In the genomic region with DNA sequence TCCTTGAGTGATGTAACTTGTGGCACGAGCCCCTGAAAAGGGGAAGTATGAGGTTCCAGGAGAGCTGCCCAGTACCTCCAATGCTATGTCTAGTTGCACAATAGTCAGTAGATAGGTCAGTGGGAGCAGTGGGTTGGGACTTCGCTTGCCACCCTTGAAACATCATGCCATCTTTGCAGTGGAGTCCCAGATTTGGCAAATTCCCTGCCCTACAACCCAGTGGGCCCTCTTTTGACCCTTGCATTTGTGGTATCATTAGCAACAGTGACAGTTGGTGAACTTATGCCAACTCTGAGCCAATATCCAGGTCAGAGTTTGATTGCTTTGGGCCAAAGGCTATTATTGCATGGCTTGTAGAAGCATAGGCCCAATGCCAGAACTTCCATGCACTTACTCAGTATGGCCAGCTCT, we compare ENCODE assay signal across 20 cellular contexts. TPM values are rescaled to one million over a fixed set of nuclear protein-coding genes. Genes with fewer than 3 reads are reported as not detected.
DNase-seq lines count a peak whose midpoint lies in the region; ATAC-seq, FAIRE-seq and TF ChIP-seq lines count a peak whose summit lies in the region.
"Had no signal": no experiment of that assay in that cellular context is flagged by ENCODE, and none has a peak within 500 bp of the region (broad histone marks: within the 10 kb centered on the region; RNA-seq: fewer than 3 reads in every experiment).

No MANE protein-coding gene starts in this region.

- H3K4me1 ChIP-seq in liver (ENCODE audit: control insufficient read depth in 4 of 4, insufficient read depth in 4 of 4, low read length in 3 of 4) (peaks cover 0 to 11% (median 8%) of the 10 kb centered on the region in 4 donors), HepG2 (ENCODE audit: insufficient read depth, low read length) (no peaks in the 10 kb centered on the region), mucosa of descending colon (ENCODE audit: low read depth) (no peaks in the 10 kb centered on the region)
- H3K4me1 ChIP-seq: A549 had no signal

- intact Hi-C loops in HepG2 (cut with micrococcal nuclease; ENCODE audit: unreplicated experiment): no loop called here
- intact Hi-C loops in mucosa of descending colon (cut with DNase I, micrococcal nuclease): no loop called here

- H2AFZ ChIP-seq in HepG2 (ENCODE audit: low read length): no peak overlapping the region

- H3K4me2 ChIP-seq in HepG2 (ENCODE audit: low read depth, low read length): no peak overlapping the region
- H3K4me2 ChIP-seq: A549 had no signal

- ATAC-seq in HepG2 (no peak), mucosa of descending colon (peak; percentile 57), GM21723 (IDR thresholded peaks at IDR 0.05; ENCODE audit: unreplicated experiment) (no peak)
- no peak for ATAC-seq in stimulated activated naive CD8-positive, alpha-beta T cell treated with anti-CD3 and anti-CD28 coated beads, Interleukin-15, amount 100 ng/mL, for 72 hours
- ATAC-seq: A549 had no signal

- H3K36me3 ChIP-seq in liver (ENCODE audit: control insufficient read depth in 4 of 4, insufficient read depth in 3 of 4, low read depth in 1 of 4, low read length in 3 of 4): no peaks in the 10 kb centered on the region
- no peaks in the 10 kb centered on the region for H3K36me3 ChIP-seq in HepG2 (replicated peaks in 1 of 2; ENCODE audit: control insufficient read depth in 1 of 2, insufficient read depth in 2 of 2, low read length in 2 of 2)
- H3K36me3 ChIP-seq in mucosa of descending colon (ENCODE audit: low read depth): no peaks in the 10 kb centered on the region

- in situ Hi-C loops in HepG2 (cut with HindIII; ENCODE audit: extremely low pct_ligation_motif_present, low pct_unique_long_range_greater_than_20kb): loop anchor here (10.0 kb wide), 1 partner anchor 125 kb away; no protein-coding TSS in a partner anchor

- POLR2A ChIA-PET in HepG2 (lab: Yijun Ruan, JAX): no interaction called here

- H3K4me1 Mint-ChIP-seq in stimulated activated naive CD8-positive, alpha-beta T cell treated with anti-CD3 and anti-CD28 coated beads, Interleukin-15, amount 100 ng/mL, for 72 hours: peaks cover 14% of the 10 kb centered on the region

- H3K27me3 ChIP-seq in liver (ENCODE audit: control insufficient read depth in 4 of 4, insufficient read depth in 4 of 4, low read length in 3 of 4) (no peaks in the 10 kb centered on the region), HepG2 (ENCODE audit: control insufficient read depth in 1 of 2, insufficient read depth in 2 of 2, low read length in 2 of 2) (no peaks in the 10 kb centered on the region)

- TF ChIP-seq EP300 in HepG2 (IDR thresholded peaks at IDR 0.05; ENCODE audit: low read depth in 2 of 2, low read length in 2 of 2): no peak
- TF ChIP-seq EP300 in HepG2 (CRISPR knock-in tag; IDR thresholded peaks at IDR 0.05; ENCODE audit: borderline replicate concordance): no peak

- no peaks in the 10 kb centered on the region for H3K27me3 Mint-ChIP-seq in stimulated activated naive CD8-positive, alpha-beta T cell treated with anti-CD3 and anti-CD28 coated beads, Interleukin-15, amount 100 ng/mL, for 72 hours
- H3K27me3 Mint-ChIP-seq: activated naive CD8-positive, alpha-beta T cell treated with anti-CD3 and anti-CD28 coated beads for 36 hours had no signal

- no peak for FAIRE-seq in HepG2 (lab: Jason Lieb, UNC)
- FAIRE-seq: A549, endometrium, G401.6, GM19239, keratinocyte had no signal

- H3K4me3 ChIP-seq in liver (ENCODE audit: low read depth in 1 of 3, low read length in 3 of 3) (no peak overlapping the region), HepG2 (replicated peaks in 1 of 3; ENCODE audit: insufficient read depth in 1 of 3, low read depth in 2 of 3, low read length in 3 of 3) (no peak overlapping the region), mucosa of descending colon (no peak overlapping the region)
- H3K4me3 ChIP-seq: A549 had no signal

- TF ChIP-seq CTCF in liver (IDR thresholded peaks at IDR 0.05; ENCODE audit: low read depth, low read length, missing input control) (no peak), HepG2 (CRISPR knock-in tag; IDR thresholded peaks at IDR 0.05) (no peak), mucosa of descending colon (IDR thresholded peaks at IDR 0.05) (no peak)

- TF ChIP-seq POLR2A in HepG2 (IDR thresholded peaks at IDR 0.05; ENCODE audit: insufficient read depth in 1 of 2, low read depth in 2 of 2, low read length in 2 of 2): no peak

- peak in 1 of 2 donors; percentile 11 for TF ChIP-seq RAD21 in liver (IDR thresholded peaks at IDR 0.05)
- TF ChIP-seq RAD21 in HepG2 (CRISPR knock-in tag; IDR thresholded peaks at IDR 0.05): no peak

- WGBS in liver: 24% methylated on average over 2 of the region's 2 CpGs
- WGBS in HepG2 (ENCODE audit: low lambda C conversion rate): 0% methylated on average over 1 of the region's 2 CpGs

- H3K27ac Mint-ChIP-seq in stimulated activated naive CD8-positive, alpha-beta T cell treated with anti-CD3 and anti-CD28 coated beads, Interleukin-15, amount 100 ng/mL, for 72 hours: no peak overlapping the region
- H3K27ac Mint-ChIP-seq: activated naive CD8-positive, alpha-beta T cell treated with anti-CD3 and anti-CD28 coated beads for 36 hours had no signal

- H3K79me2 ChIP-seq in HepG2 (ENCODE audit: insufficient read depth, low read length): no peaks in the 10 kb centered on the region

- H3K27ac ChIP-seq in liver (ENCODE audit: low read depth in 1 of 2, low read length in 2 of 2): no peak overlapping the region
- H3K27ac ChIP-seq in HepG2 (ENCODE audit: extremely low read length, insufficient read depth, low read length): no peak overlapping the region
- H3K27ac ChIP-seq: A549 had no signal

- CTCF ChIA-PET in HepG2 (lab: Yijun Ruan, JAX; ENCODE audit: low intra/inter-chr PET ratio, low total read pairs): no interaction called here

- no peak overlapping the region for H3K9ac ChIP-seq in liver (ENCODE audit: low read depth in 1 of 2, low read length in 2 of 2)
- no peak overlapping the region for H3K9ac ChIP-seq in HepG2 (ENCODE audit: insufficient read depth, low read depth, low read length)

- no peaks in the 10 kb centered on the region for H3K9me3 ChIP-seq in liver (ENCODE audit: control insufficient read depth in 4 of 4, low read length in 3 of 4)
- no peaks in the 10 kb centered on the region for H3K9me3 ChIP-seq in HepG2 (ENCODE audit: low read length)
- no peaks in the 10 kb centered on the region for H3K9me3 ChIP-seq in mucosa of descending colon
- H3K9me3 ChIP-seq: A549 had no signal

- H3K9me3 Mint-ChIP-seq in stimulated activated naive CD8-positive, alpha-beta T cell treated with anti-CD3 and anti-CD28 coated beads, Interleukin-15, amount 100 ng/mL, for 72 hours: no peaks in the 10 kb centered on the region
- H3K9me3 Mint-ChIP-seq: activated naive CD8-positive, alpha-beta T cell treated with anti-CD3 and anti-CD28 coated beads for 36 hours had no signal

- H4K20me1 ChIP-seq in HepG2 (ENCODE audit: insufficient read depth, low read length): no peaks in the 10 kb centered on the region

- BruUV-seq in HepG2 (replicated peaks; lab: Mats Ljungman, UMichigan): no TSS peak

- H3K4me3 Mint-ChIP-seq in stimulated activated naive CD8-positive, alpha-beta T cell treated with anti-CD3 and anti-CD28 coated beads, Interleukin-15, amount 100 ng/mL, for 72 hours: no peak overlapping the region
- H3K4me3 Mint-ChIP-seq: activated naive CD8-positive, alpha-beta T cell treated with anti-CD3 and anti-CD28 coated beads for 36 hours had no signal

- DNase-seq in HepG2 (ENCODE audit: low spot score): no peak
- peak; percentile 9 for DNase-seq in amniotic epithelial cell (ENCODE audit: low read depth)
- DNase-seq in mucosa of descending colon: peak in 1 of 3 donors; percentile 41
- DNase-seq in glomerular visceral epithelial cell (ENCODE audit: extremely low spot score): no peak
- DNase-seq in medulla oblongata (ENCODE audit: extremely low spot score): no peak
- no peak for DNase-seq in stimulated activated naive CD8-positive, alpha-beta T cell treated with anti-CD3 and anti-CD28 coated beads, Interleukin-15, amount 100 ng/mL, for 72 hours
- DNase-seq: activated CD4-positive, alpha-beta T cell treated with anti-CD3 and anti-CD28 coated beads for 48 hours; activated naive CD8-positive, alpha-beta T cell treated with anti-CD3 and anti-CD28 coated beads for 36 hours; caudate nucleus; NCI-H1105 treated with DMSO at 0.1 percent for 48 hours; NCI-H345; stimulated activated CD4-positive, alpha-beta T cell treated with anti-CD3 and anti-CD28 coated beads, Interleukin-2, amount 100 ng/mL, for 24 hours; stimulated activated CD8-positive, alpha-beta memory T cell treated with anti-CD3 and anti-CD28 coated beads, Interleukin-4, amount 100 ng/mL, for 48 hours had no signal

TF ChIP-seq in liver, 16 proteins besides CTCF, POLR2A, EP300 and RAD21 (continues in another document):
- TF ChIP-seq YY1 (IDR thresholded peaks at IDR 0.05): no peak

RNA-seq across cellular contexts. Expression of gene FHL1, which starts 12.3 kb away (rescaled TPM):
- total RNA-seq in liver (10 to 100 TPM in 1 of 2 donors, 1 to 10 TPM in 1; 8.8 to 18.7 TPM), HepG2 (2016; rRNA removed; fragmentation: Illumina TruSeq; extraction: Trizol) (not detected in 2 replicates), mucosa of descending colon (100 to 1,000 TPM in 1 of 3 donors, 10 to 100 TPM in 2; 36.8 to 472 (median 53.2) TPM)
- polyA plus RNA-seq in liver (10 to 100 TPM; 11.3 to 20.2 TPM), HepG2 (2011; rRNA removed) (0.24 and 0.33 TPM in 2 replicates)
- not detected in 2 replicates for total RNA-seq in HepG2 (2016; cell fraction: cytosol; rRNA removed; fragmentation: Illumina TruSeq; extraction: Trizol; ENCODE audit: low read depth)
- total RNA-seq in HepG2 (2016; cell fraction: insoluble cytoplasmic fraction; rRNA removed; fragmentation: Illumina TruSeq; extraction: Trizol): not detected in 2 replicates
- not detected in 2 replicates for total RNA-seq in HepG2 (2016; cell fraction: membrane; rRNA removed; fragmentation: Illumina TruSeq; extraction: Trizol)
- total RNA-seq in HepG2 (2016; cell fraction: nucleus; rRNA removed; fragmentation: Illumina TruSeq; extraction: Trizol): not detected in 2 replicates
- 0.15 and 0.18 TPM in 2 replicates for polyA plus RNA-seq in HepG2 (2011; cell fraction: cytosol; rRNA removed)
- polyA plus RNA-seq in HepG2 (2011; cell fraction: nucleus; rRNA removed): 0.14 and 0.18 TPM in 2 replicates
- polyA plus RNA-seq in HepG2 (2012): 0.28 TPM in 1 of 2 replicates, not detected in the other
- polyA plus RNA-seq in HepG2 (2016; cell fraction: cytosol; fragmentation: Illumina TruSeq; extraction: Trizol; ENCODE audit: low read depth): not detected in 2 replicates
- polyA plus RNA-seq in HepG2 (2016; cell fraction: insoluble cytoplasmic fraction; fragmentation: Illumina TruSeq; extraction: Trizol; ENCODE audit: low read depth): 0.11 TPM in 1 of 2 replicates, not detected in the other
- 0.07 TPM in 1 of 2 replicates, not detected in the other for polyA plus RNA-seq in HepG2 (2016; cell fraction: membrane; fragmentation: Illumina TruSeq; extraction: Trizol; ENCODE audit: low read depth)
- not detected in 2 replicates for polyA plus RNA-seq in HepG2 (2016; cell fraction: nucleus; fragmentation: Illumina TruSeq; extraction: Trizol; ENCODE audit: insufficient read depth, low read depth)
- 1.0 and 84.7 TPM in 2 replicates for polyA minus RNA-seq in HepG2 (2011; rRNA and poly(A)+ RNA removed; ENCODE audit: low replicate concordance)
- polyA minus RNA-seq in HepG2 (2011; cell fraction: cytosol; rRNA and poly(A)+ RNA removed): 0.40 TPM in 1 of 2 replicates, not detected in the other
- 0.62 and 0.90 TPM in 2 replicates for polyA minus RNA-seq in HepG2 (2011; cell fraction: nucleus; rRNA and poly(A)+ RNA removed)

Comparison
In these comparisons a context has a peak if more than half of its experiments do, and no peak if none do; other contexts are left out.
1. RNA of gene FHL1, which starts 12.3 kb away (total RNA-seq): 36.8 to 472 TPM in mucosa of descending colon and 8.8 to 18.7 TPM in liver; not detected in HepG2; every median in the first group is over 4 times any median in the second.